ENCODE assay signal across 1 cellular context in the genomic region with DNA sequence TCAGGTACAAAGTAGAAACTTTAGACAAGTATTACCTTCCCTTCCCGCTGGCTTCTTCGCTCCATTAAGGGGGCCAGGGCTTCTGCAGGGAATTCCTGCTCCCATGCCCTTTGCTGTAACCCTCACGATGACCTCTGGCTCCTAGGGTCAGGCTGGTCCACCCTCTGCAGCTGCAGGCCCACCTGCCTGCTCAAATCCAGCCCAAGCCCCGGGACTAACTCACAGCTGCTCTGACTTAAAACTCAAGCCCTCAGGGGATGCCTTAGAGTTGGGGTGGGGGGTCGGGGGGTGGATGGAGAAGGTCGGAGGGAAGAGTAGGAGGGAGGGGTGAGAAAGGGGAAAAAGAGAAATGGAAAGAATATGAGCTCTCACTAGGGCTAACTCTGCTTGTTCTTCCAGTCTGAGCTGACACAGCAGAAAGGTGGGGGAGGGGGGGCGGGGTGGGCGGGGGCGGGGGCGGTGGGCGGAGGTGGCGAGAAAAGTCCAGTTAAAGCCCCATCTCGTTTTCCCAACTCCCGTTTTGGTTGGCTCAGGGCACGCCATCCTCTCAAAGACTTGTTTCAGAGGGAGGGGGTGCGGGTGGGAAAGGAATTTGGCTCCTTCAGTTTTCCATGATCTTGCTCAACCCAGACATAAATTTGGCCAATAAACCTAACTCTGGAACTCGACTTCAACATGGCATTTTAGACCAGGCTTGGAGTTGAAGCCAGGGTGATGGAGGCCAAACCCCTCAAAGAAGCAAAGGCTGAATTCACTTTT.
TF ChIP-seq lines count a peak whose summit lies in the region.

No MANE protein-coding gene starts in this region.

TF ChIP-seq in HepG2, 621 proteins besides CTCF, POLR2A, EP300 and RAD21:
- no peak for TF ChIP-seq ZMYM4 (CRISPR knock-in tag; IDR thresholded peaks at IDR 0.05)
- TF ChIP-seq EZH2 (conservative IDR thresholded peaks at IDR 0.05; ENCODE audit: low read depth, low read length): 0 out of 2 replicates have a peak, but pooled peaks have one; percentile 47
TF ChIP-seq in HepG2: peak in this region for 1.
